26 cellular contexts compared by ENCODE assay signal in the genomic region with DNA sequence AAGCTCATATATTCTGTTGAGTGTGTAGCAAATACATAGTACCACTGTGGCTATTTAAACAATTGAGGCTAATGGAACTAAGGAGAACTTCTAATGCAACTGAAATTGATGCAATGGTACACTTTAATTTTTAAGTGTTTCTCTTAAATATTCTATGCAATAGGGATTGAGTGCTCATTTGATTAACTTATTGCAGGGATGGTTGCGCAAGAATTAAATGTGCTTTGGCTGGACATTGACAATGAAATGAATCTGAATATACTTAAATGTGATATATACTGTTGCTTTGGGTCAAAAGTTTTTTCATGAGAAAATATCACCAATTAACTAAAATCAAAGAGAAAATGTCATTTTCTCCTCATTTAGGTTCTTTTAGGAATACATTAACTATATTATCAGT.
"Had no signal": no experiment of that assay in that cellular context is flagged by ENCODE, and none has a peak within 500 bp of the region (broad histone marks: within the 10 kb centered on the region; RNA-seq: fewer than 3 reads in every experiment).

No MANE protein-coding gene starts in this region.

- H3K4me3 ChIP-seq: colonic mucosa, esophagus squamous epithelium, gastrocnemius medialis, heart right ventricle, left lung, lower lobe of right lung, mucosa of descending colon had no signal

- H3K36me3 Mint-ChIP-seq: mesothelial cell of epicardium had no signal

- H3K27ac ChIP-seq: colonic mucosa, epithelial cell of prostate, esophagus squamous epithelium, gastrocnemius medialis, heart right ventricle, left lung, lower lobe of right lung had no signal

- H3K4me3 Mint-ChIP-seq: dendritic cell treated with granulocyte-macrophage colony-stimulating factor and Interleukin-4, amounts not matched to agents 40 ng/mL and 50 ng/mL, for 4 days; effector memory CD8-positive, alpha-beta T cell; endodermal cell; mesothelial cell of epicardium had no signal

- H3K4me1 ChIP-seq: colonic mucosa, esophagus squamous epithelium, gastrocnemius medialis, heart right ventricle, lower lobe of right lung had no signal

- H3K27me3 Mint-ChIP-seq: dendritic cell treated with granulocyte-macrophage colony-stimulating factor and Interleukin-4, amounts not matched to agents 40 ng/mL and 50 ng/mL, for 4 days; effector memory CD8-positive, alpha-beta T cell had no signal

- H3K27ac Mint-ChIP-seq: dendritic cell treated with granulocyte-macrophage colony-stimulating factor and Interleukin-4, amounts not matched to agents 40 ng/mL and 50 ng/mL, for 4 days; endodermal cell; mesothelial cell of epicardium had no signal

- H3K27me3 ChIP-seq: colonic mucosa, esophagus squamous epithelium, gastrocnemius medialis, heart right ventricle, left lung had no signal

- H3K9me3 ChIP-seq: colonic mucosa, esophagus squamous epithelium, gastrocnemius medialis, heart right ventricle, lower lobe of right lung, mucosa of descending colon had no signal

- H3K36me3 ChIP-seq: colonic mucosa, esophagus squamous epithelium, gastrocnemius medialis, heart right ventricle, left lung, lower lobe of right lung had no signal

- H3K9me3 Mint-ChIP-seq: effector memory CD8-positive, alpha-beta T cell; endodermal cell had no signal

- DNase-seq: colonic mucosa; cortex of kidney; effector CD8-positive, alpha-beta T cell; effector memory CD8-positive, alpha-beta T cell; endodermal cell; erythroblast; esophagus squamous epithelium; foreskin melanocyte; gastrocnemius medialis; glutamatergic neuron; head of caudate nucleus; heart right ventricle; hippocampal formation; left cardiac atrium; left lung; left ventricle myocardium superior; lower lobe of right lung; mesenchymal stem cell; mucosa of descending colon had no signal

- ATAC-seq: effector memory CD8-positive, alpha-beta T cell; esophagus mucosa; gastrocnemius medialis; heart right ventricle; left cardiac atrium; left lung; left ventricle myocardium superior; lower lobe of right lung; mucosa of descending colon had no signal

- FAIRE-seq: endometrium, islet of Langerhans, keratinocyte had no signal
